1 cellular context compared by ENCODE assay signal in genomic region chr19:12787458-12787857, GRCh38.
TF ChIP-seq lines count a peak whose summit lies in the region.

No MANE protein-coding gene starts in this region.

TF ChIP-seq in GM23338, 12 proteins besides CTCF, POLR2A, EP300 and RAD21:
- no peak for TF ChIP-seq NANOG (IDR thresholded peaks at IDR 0.05; ENCODE audit: borderline replicate concordance)
- TF ChIP-seq EZH2 (IDR thresholded peaks at IDR 0.05; ENCODE audit: low read depth, unreplicated experiment), result no peak
- no peak for TF ChIP-seq ZNF114 (CRISPR knock-in tag; IDR thresholded peaks at IDR 0.05)
- no peak for TF ChIP-seq CREB1 (CRISPR knock-in tag; IDR thresholded peaks at IDR 0.05; ENCODE audit: low read depth)
- TF ChIP-seq EZH2phosphoT487 (IDR thresholded peaks at IDR 0.05; ENCODE audit: unreplicated experiment), result no peak
- no peak for TF ChIP-seq ZNF331 (CRISPR knock-in tag; IDR thresholded peaks at IDR 0.05; ENCODE audit: low read depth)
- TF ChIP-seq STAT1 (IDR thresholded peaks at IDR 0.05; ENCODE audit: unreplicated experiment), result no peak
- TF ChIP-seq POLR2AphosphoS5 (IDR thresholded peaks at IDR 0.05; ENCODE audit: low read depth), result no peak
- TF ChIP-seq, protein P1, sequence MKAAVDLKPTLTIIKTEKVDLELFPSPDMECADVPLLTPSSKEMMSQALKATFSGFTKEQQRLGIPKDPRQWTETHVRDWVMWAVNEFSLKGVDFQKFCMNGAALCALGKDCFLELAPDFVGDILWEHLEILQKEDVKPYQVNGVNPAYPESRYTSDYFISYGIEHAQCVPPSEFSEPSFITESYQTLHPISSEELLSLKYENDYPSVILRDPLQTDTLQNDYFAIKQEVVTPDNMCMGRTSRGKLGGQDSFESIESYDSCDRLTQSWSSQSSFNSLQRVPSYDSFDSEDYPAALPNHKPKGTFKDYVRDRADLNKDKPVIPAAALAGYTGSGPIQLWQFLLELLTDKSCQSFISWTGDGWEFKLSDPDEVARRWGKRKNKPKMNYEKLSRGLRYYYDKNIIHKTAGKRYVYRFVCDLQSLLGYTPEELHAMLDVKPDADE (IDR thresholded peaks at IDR 0.05), result no peak
